8 cellular contexts compared by ENCODE assay signal in the genomic region with DNA sequence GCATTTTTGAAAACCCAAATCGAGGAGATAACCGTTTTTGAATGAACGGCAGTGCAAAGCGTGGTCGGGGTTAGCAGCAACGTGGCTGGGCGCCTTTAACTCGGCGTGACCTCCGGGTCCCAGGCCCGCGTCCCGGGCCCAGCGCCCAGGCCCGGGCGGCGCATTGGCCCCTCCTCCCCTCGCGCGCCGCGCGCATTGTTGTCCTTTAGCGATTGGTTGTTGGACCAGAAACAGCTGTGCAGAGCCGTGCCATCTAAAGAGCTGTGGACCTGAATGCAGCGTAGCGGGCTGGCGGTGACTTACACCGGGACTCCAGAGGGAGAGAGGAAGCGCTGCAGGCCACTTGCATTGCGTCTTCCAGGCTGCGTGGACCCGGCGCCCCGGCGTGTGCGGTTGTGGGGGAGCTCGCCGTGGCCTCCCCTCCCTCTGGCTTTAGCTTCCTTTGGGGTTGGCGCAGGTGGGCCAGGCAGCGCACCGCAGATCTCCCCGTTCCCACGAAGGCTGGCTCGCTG. TPM values are rescaled to one million over a fixed set of nuclear protein-coding genes. Genes with fewer than 3 reads are reported as not detected.
A peak's percentile ranks its signal among the peaks of the same experiment; 100 is the strongest.
DNase-seq lines count a peak whose midpoint lies in the region; ATAC-seq and TF ChIP-seq lines count a peak whose summit lies in the region.

TSS of gene STOX2 (plus strand) at position 227 of the 512 bp plus-strand sequence. CDS start 1,484 bp downstream, outside the sequence.

- H3K9ac ChIP-seq in NT2/D1 (ENCODE audit: insufficient read length, low read depth) = peak within 1 kb of the TSS; percentile 83
- H3K9ac ChIP-seq in skeletal muscle tissue (ENCODE audit: low read depth in 1 of 3, low read length in 3 of 3) = peak within 1 kb of the TSS; percentile 51 to 89 (median 57)

- TF ChIP-seq CTCF in chondrocyte (IDR thresholded peaks at IDR 0.05) (no peak), kidney epithelial cell (IDR thresholded peaks at IDR 0.05; ENCODE audit: insufficient read depth, low read length, poor library complexity, severe bottlenecking) (no peak)

- H3K36me3 Mint-ChIP-seq in chondrocyte (ENCODE audit: low read depth) = peaks cover 6% of the 10 kb centered on the region

- DNase-seq in activated CD8-positive, alpha-beta memory T cell treated with anti-CD3 and anti-CD28 coated beads for 24 hours = peak; percentile 57
- no peak for DNase-seq in activated CD8-positive, alpha-beta memory T cell treated with anti-CD3 and anti-CD28 coated beads, Interleukin-2, amount 50 U/mL, for 4 hours
- DNase-seq in NT2/D1 (ENCODE audit: low read depth, low spot score) = no peak
- no peak for DNase-seq in chondrocyte (ENCODE audit: low spot score)
- DNase-seq in kidney epithelial cell (ENCODE audit: low read depth) = peak; percentile 19
- no peak for DNase-seq in central memory CD4-positive, alpha-beta T cell

- no peaks in the 10 kb centered on the region for H3K4me1 ChIP-seq in NT2/D1 (ENCODE audit: insufficient read depth, insufficient read length)
- H3K4me1 ChIP-seq in skeletal muscle tissue (ENCODE audit: control insufficient read depth in 3 of 3, insufficient read depth in 3 of 3, low read length in 3 of 3) = peaks cover 2 to 16% (median 6%) of the 10 kb centered on the region in 3 donors

- peaks cover 11% of the 10 kb centered on the region for H3K4me1 Mint-ChIP-seq in chondrocyte (ENCODE audit: low read depth)

- H3K27me3 Mint-ChIP-seq in chondrocyte (ENCODE audit: low read depth) = peaks cover 23% of the 10 kb centered on the region

- no peaks in the 10 kb centered on the region for H3K36me3 ChIP-seq in NT2/D1 (ENCODE audit: insufficient read depth, insufficient read length, low read length)
- H3K36me3 ChIP-seq in kidney epithelial cell (ENCODE audit: control insufficient read depth, insufficient read depth, low read length) = no peaks in the 10 kb centered on the region
- no peaks in the 10 kb centered on the region for H3K36me3 ChIP-seq in skeletal muscle tissue (ENCODE audit: control insufficient read depth in 3 of 3, insufficient read depth in 3 of 3, low read length in 3 of 3)

- peaks cover 5% of the 10 kb centered on the region for H3K9me3 Mint-ChIP-seq in chondrocyte (ENCODE audit: low read depth)

- H3K27ac Mint-ChIP-seq in chondrocyte (ENCODE audit: unreplicated experiment) = no peak within 1 kb of the TSS

- peak within 1 kb of the TSS; percentile 77 for H3K4me3 Mint-ChIP-seq in chondrocyte (ENCODE audit: unreplicated experiment)

- no peak for ATAC-seq in GM18907 (IDR thresholded peaks at IDR 0.05; ENCODE audit: unreplicated experiment)

- peaks cover 20% of the 10 kb centered on the region for H3K27me3 ChIP-seq in NT2/D1 (ENCODE audit: insufficient read depth, insufficient read length)
- peaks cover 25% of the 10 kb centered on the region for H3K27me3 ChIP-seq in kidney epithelial cell (ENCODE audit: control insufficient read depth, insufficient read depth, low read length)
- H3K27me3 ChIP-seq in skeletal muscle tissue (ENCODE audit: control insufficient read depth in 3 of 3, insufficient read depth in 3 of 3, low read length in 3 of 3) = peaks cover 0 to 11% (median 0%) of the 10 kb centered on the region in 3 donors

- peak within 1 kb of the TSS; percentile 66 for H3K27ac ChIP-seq in skeletal muscle tissue (ENCODE audit: low read depth, low read length)

- H3K9me3 ChIP-seq in NT2/D1 (ENCODE audit: insufficient read depth, low read length) (peaks cover 18% of the 10 kb centered on the region; the same call in 1 of the 2 replicates), skeletal muscle tissue (ENCODE audit: control insufficient read depth in 3 of 3, low read length in 3 of 3) (no peaks in the 10 kb centered on the region)

- H3K4me3 ChIP-seq in NT2/D1 (ENCODE audit: insufficient read length, low read depth) (peak within 1 kb of the TSS; percentile 59), kidney epithelial cell (ENCODE audit: low read depth, low read length) (peak within 1 kb of the TSS; percentile 59), skeletal muscle tissue (ENCODE audit: low read length in 3 of 3) (peak within 1 kb of the TSS; percentile 76 to 86 (median 78))

RNA-seq across cellular contexts. Expression of gene STOX2, which starts in this region (rescaled TPM):
- total RNA-seq in chondrocyte = 1.6 to 1.9 TPM (median 1.6 TPM) in 3 replicates
- 4.4 and 5.5 TPM in 2 replicates for total RNA-seq in kidney epithelial cell
- total RNA-seq in skeletal muscle tissue = 9.4 TPM

Comparison
In these comparisons a context has a peak if more than half of its experiments do, and no peak if none do; other contexts are left out.
1. DNase-seq: peak in activated CD8-positive, alpha-beta memory T cell treated with anti-CD3 and anti-CD28 coated beads for 24 hours (single experiment) and kidney epithelial cell (single experiment); none in activated CD8-positive, alpha-beta memory T cell treated with anti-CD3 and anti-CD28 coated beads, Interleukin-2, amount 50 U/mL, for 4 hours (single experiment), NT2/D1 (single experiment), chondrocyte (single experiment) and central memory CD4-positive, alpha-beta T cell (single experiment).
2. Peak in every context shown above with its lines, with median percentiles within 50 percentile points of each other: H3K4me3 ChIP-seq.